18 cellular contexts compared by ENCODE assay signal in genomic region chr5:36422957-36423356, GRCh38.
DNase-seq lines count a peak whose midpoint lies in the region; ATAC-seq and TF ChIP-seq lines count a peak whose summit lies in the region.
"Had no signal": no experiment of that assay in that cellular context is flagged by ENCODE, and none has a peak within 500 bp of the region (broad histone marks: within the 10 kb centered on the region; RNA-seq: fewer than 3 reads in every experiment).

No MANE protein-coding gene starts in this region.

- H3K4me1 Mint-ChIP-seq in stimulated activated naive CD8-positive, alpha-beta T cell treated with anti-CD3 and anti-CD28 coated beads, Interleukin-15, amount 100 ng/mL, for 72 hours, result no peaks in the 10 kb centered on the region

- DNase-seq in HCEC 1CT, result peak; percentile 75
- DNase-seq in RPMI7951 (ENCODE audit: low read depth), result peak; percentile 68
- peak; percentile 75 for DNase-seq in epithelial cell of prostate (ENCODE audit: low read depth, low spot score)
- peak; percentile 70 for DNase-seq in osteoblast (ENCODE audit: insufficient read length, low spot score, missing footprints)
- DNase-seq in stimulated activated naive CD8-positive, alpha-beta T cell treated with anti-CD3 and anti-CD28 coated beads, Interleukin-15, amount 100 ng/mL, for 72 hours, result no peak
- no peak for DNase-seq in NCI-H524 treated with DMSO at 0.1 percent for 48 hours (lab: John Stamatoyannopoulos, UW)
- no peak for DNase-seq in NCI-H2227 treated with DMSO at 0.1 percent for 48 hours (lab: John Stamatoyannopoulos, UW)
- DNase-seq: activated naive CD4-positive, alpha-beta T cell; CD8-positive, alpha-beta memory T cell; H7; mesendoderm; NCI-H1930; NCI-H69; stimulated activated CD4-positive, alpha-beta T cell treated with anti-CD3 and anti-CD28 coated beads, Interleukin-4, amount 100 ng/mL, for 4 hours; thyroid gland had no signal

- H3K4me1 ChIP-seq in osteoblast (ENCODE audit: insufficient read depth, low read length) (peaks cover 17% of the 10 kb centered on the region), gastroesophageal sphincter (peaks cover 0 to 19% (median 3%) of the 10 kb centered on the region in 3 donors)
- H3K4me1 ChIP-seq: thyroid gland had no signal

- H3K9me3 Mint-ChIP-seq in stimulated activated naive CD8-positive, alpha-beta T cell treated with anti-CD3 and anti-CD28 coated beads, Interleukin-15, amount 100 ng/mL, for 72 hours, result no peaks in the 10 kb centered on the region
- H3K9me3 Mint-ChIP-seq: CD8-positive, alpha-beta memory T cell had no signal

- no peak for TF ChIP-seq CTCF in osteoblast (IDR thresholded peaks at IDR 0.05; ENCODE audit: extremely low read depth, low read depth, low read length)
- TF ChIP-seq CTCF in gastroesophageal sphincter (IDR thresholded peaks at IDR 0.05), result no peak

- peaks cover 2% of the 10 kb centered on the region for H3K27me3 Mint-ChIP-seq in stimulated activated naive CD8-positive, alpha-beta T cell treated with anti-CD3 and anti-CD28 coated beads, Interleukin-15, amount 100 ng/mL, for 72 hours

- H3K36me3 ChIP-seq in osteoblast (ENCODE audit: insufficient read depth, low read length) (no peaks in the 10 kb centered on the region), gastroesophageal sphincter (no peaks in the 10 kb centered on the region)
- H3K36me3 ChIP-seq: cardiac muscle cell, thyroid gland had no signal

- H3K4me3 ChIP-seq in osteoblast (ENCODE audit: insufficient read depth, low read length), result no peak overlapping the region
- H3K4me3 ChIP-seq in gastroesophageal sphincter, result no peak overlapping the region
- H3K4me3 ChIP-seq: cardiac muscle cell, thyroid gland had no signal

- 44 to 66% methylated on average over 3 of the region's 3 CpGs for WGBS in gastroesophageal sphincter (ENCODE audit: low coverage in 1 of 2), 2 donors

- no peak overlapping the region for H3K4me3 Mint-ChIP-seq in stimulated activated naive CD8-positive, alpha-beta T cell treated with anti-CD3 and anti-CD28 coated beads, Interleukin-15, amount 100 ng/mL, for 72 hours
- H3K4me3 Mint-ChIP-seq: CD8-positive, alpha-beta memory T cell had no signal

- TF ChIP-seq EP300 in gastroesophageal sphincter (IDR thresholded peaks at IDR 0.05), result no peak

- H3K79me2 ChIP-seq in osteoblast (ENCODE audit: insufficient read depth, low read length), result no peaks in the 10 kb centered on the region

- H3K27ac ChIP-seq in epithelial cell of prostate (peak overlapping the region; percentile 14), osteoblast (ENCODE audit: low read depth, low read length) (peak overlapping the region; percentile 7), gastroesophageal sphincter (no peak overlapping the region)
- H3K27ac ChIP-seq: cardiac muscle cell, thyroid gland had no signal

- no peak overlapping the region for H3K27ac Mint-ChIP-seq in stimulated activated naive CD8-positive, alpha-beta T cell treated with anti-CD3 and anti-CD28 coated beads, Interleukin-15, amount 100 ng/mL, for 72 hours
- H3K27ac Mint-ChIP-seq: CD8-positive, alpha-beta memory T cell had no signal

- H3K27me3 ChIP-seq in osteoblast (ENCODE audit: insufficient read depth, low read length) (no peaks in the 10 kb centered on the region), gastroesophageal sphincter (no peaks in the 10 kb centered on the region)
- H3K27me3 ChIP-seq: cardiac muscle cell, thyroid gland had no signal

- H4K20me1 ChIP-seq in osteoblast (ENCODE audit: insufficient read depth, low read length), result no peaks in the 10 kb centered on the region

- no peak for TF ChIP-seq POLR2A in gastroesophageal sphincter (IDR thresholded peaks at IDR 0.05)

- no peak overlapping the region for H2AFZ ChIP-seq in osteoblast (ENCODE audit: low read length)

- H3K4me2 ChIP-seq in osteoblast (ENCODE audit: insufficient read depth, low read length), result peak overlapping the region; percentile 26

- ATAC-seq in gastroesophageal sphincter, result no peak
- ATAC-seq in stimulated activated naive CD8-positive, alpha-beta T cell treated with anti-CD3 and anti-CD28 coated beads, Interleukin-15, amount 100 ng/mL, for 72 hours, result no peak
- ATAC-seq: sciatic nerve had no signal

- no peaks in the 10 kb centered on the region for H3K9me3 ChIP-seq in osteoblast (ENCODE audit: low read depth, low read length)
- no peaks in the 10 kb centered on the region for H3K9me3 ChIP-seq in gastroesophageal sphincter
- H3K9me3 ChIP-seq: thyroid gland had no signal

Comparison
In these comparisons a context has a peak if more than half of its experiments do, and no peak if none do; other contexts are left out.
1. DNase-seq: peak in HCEC 1CT (single experiment), RPMI7951 (single experiment), epithelial cell of prostate (single experiment) and osteoblast (single experiment); none in stimulated activated naive CD8-positive, alpha-beta T cell treated with anti-CD3 and anti-CD28 coated beads, Interleukin-15, amount 100 ng/mL, for 72 hours (0 of 2), NCI-H524 treated with DMSO at 0.1 percent for 48 hours (single experiment) and NCI-H2227 treated with DMSO at 0.1 percent for 48 hours (single experiment).
2. H3K27ac ChIP-seq: peak in epithelial cell of prostate (single experiment) and osteoblast (single experiment); none in gastroesophageal sphincter (0 of 4).